Comparison of ENCODE assay signal across 8 cellular contexts in genomic region chr15:51837784-51838183, GRCh38. TPM values are rescaled to one million over a fixed set of nuclear protein-coding genes. Genes with fewer than 3 reads are reported as not detected.
DNase-seq lines count a peak whose midpoint lies in the region; ATAC-seq and TF ChIP-seq lines count a peak whose summit lies in the region.

No MANE protein-coding gene starts in this region.

- no peaks in the 10 kb centered on the region for H3K9me3 Mint-ChIP-seq in activated naive CD8-positive, alpha-beta T cell treated with anti-CD3 and anti-CD28 coated beads, Interleukin-2, amount 10 ng/mL, durations not matched to agents 7 days and 5 days
- no peaks in the 10 kb centered on the region for H3K9me3 Mint-ChIP-seq in neural crest cell

- TF ChIP-seq CTCF in neural crest cell (conservative IDR thresholded peaks at IDR 0.05) = no peak

- H3K27me3 Mint-ChIP-seq in activated naive CD8-positive, alpha-beta T cell treated with anti-CD3 and anti-CD28 coated beads, Interleukin-2, amount 10 ng/mL, durations not matched to agents 7 days and 5 days = no peaks in the 10 kb centered on the region
- H3K27me3 Mint-ChIP-seq in neural crest cell (ENCODE audit: low read depth) = no peaks in the 10 kb centered on the region

- H3K36me3 Mint-ChIP-seq in activated naive CD8-positive, alpha-beta T cell treated with anti-CD3 and anti-CD28 coated beads, Interleukin-2, amount 10 ng/mL, durations not matched to agents 7 days and 5 days = peaks cover 10% of the 10 kb centered on the region
- H3K36me3 Mint-ChIP-seq in neural crest cell (ENCODE audit: low read depth) = no peaks in the 10 kb centered on the region

- H3K4me3 Mint-ChIP-seq in activated naive CD8-positive, alpha-beta T cell treated with anti-CD3 and anti-CD28 coated beads, Interleukin-2, amount 10 ng/mL, durations not matched to agents 7 days and 5 days = peak overlapping the region; percentile 65
- no peak overlapping the region for H3K4me3 Mint-ChIP-seq in neural crest cell

- peak overlapping the region; percentile 79 for H3K27ac Mint-ChIP-seq in activated naive CD8-positive, alpha-beta T cell treated with anti-CD3 and anti-CD28 coated beads, Interleukin-2, amount 10 ng/mL, durations not matched to agents 7 days and 5 days
- H3K27ac Mint-ChIP-seq in neural crest cell (ENCODE audit: unreplicated experiment) = peak overlapping the region; percentile 46

- POLR2A ChIA-PET in activated naive CD8-positive, alpha-beta T cell treated with anti-CD3 and anti-CD28 coated beads, Interleukin-2, amount 10 ng/mL, durations not matched to agents 7 days and 5 days (lab: Charles Lee) = interaction anchor here (1.0 kb wide), 1 partner anchor 9 kb away, joined by 3 read pairs; no protein-coding TSS in a partner anchor

- ATAC-seq in GM18498 (IDR thresholded peaks at IDR 0.05; ENCODE audit: unreplicated experiment) = peak; percentile 67
- peak; percentile 44 for ATAC-seq in HG02642 (IDR thresholded peaks at IDR 0.05; ENCODE audit: poor library complexity, unreplicated experiment)
- peak; percentile 87 for ATAC-seq in activated naive CD8-positive, alpha-beta T cell treated with anti-CD3 and anti-CD28 coated beads, Interleukin-2, amount 10 ng/mL, durations not matched to agents 7 days and 5 days (ENCODE audit: low read depth)
- no peak for ATAC-seq in HG03280 (IDR thresholded peaks at IDR 0.05; ENCODE audit: unreplicated experiment)

- peaks cover 57% of the 10 kb centered on the region for H3K4me1 Mint-ChIP-seq in activated naive CD8-positive, alpha-beta T cell treated with anti-CD3 and anti-CD28 coated beads, Interleukin-2, amount 10 ng/mL, durations not matched to agents 7 days and 5 days
- H3K4me1 Mint-ChIP-seq in neural crest cell = peaks cover 23% of the 10 kb centered on the region

- DNase-seq in activated naive CD8-positive, alpha-beta T cell treated with anti-CD3 and anti-CD28 coated beads, Interleukin-2, amount 10 ng/mL, durations not matched to agents 7 days and 5 days = no peak
- DNase-seq in neural crest cell (ENCODE audit: low read depth, low spot score) (no peak), cerebellar nuclear complex (lab: John Stamatoyannopoulos, UW) (no peak), iPS-NIHi11 (ENCODE audit: low spot score) (no peak), NCI-H128 (lab: John Stamatoyannopoulos, UW; ENCODE audit: unreplicated experiment) (no peak)

RNA-seq across cellular contexts. Expression of gene TMOD3, which starts 8.3 kb away (rescaled TPM):
- 10 to 100 TPM; 68.0 to 70.3 TPM for total RNA-seq in activated naive CD8-positive, alpha-beta T cell treated with anti-CD3 and anti-CD28 coated beads, Interleukin-2, amount 10 ng/mL, durations not matched to agents 7 days and 5 days
- total RNA-seq in neural crest cell = 29.3 and 29.8 TPM in 2 replicates
